Comparison of ENCODE assay signal across 1 cellular context in the genomic region with DNA sequence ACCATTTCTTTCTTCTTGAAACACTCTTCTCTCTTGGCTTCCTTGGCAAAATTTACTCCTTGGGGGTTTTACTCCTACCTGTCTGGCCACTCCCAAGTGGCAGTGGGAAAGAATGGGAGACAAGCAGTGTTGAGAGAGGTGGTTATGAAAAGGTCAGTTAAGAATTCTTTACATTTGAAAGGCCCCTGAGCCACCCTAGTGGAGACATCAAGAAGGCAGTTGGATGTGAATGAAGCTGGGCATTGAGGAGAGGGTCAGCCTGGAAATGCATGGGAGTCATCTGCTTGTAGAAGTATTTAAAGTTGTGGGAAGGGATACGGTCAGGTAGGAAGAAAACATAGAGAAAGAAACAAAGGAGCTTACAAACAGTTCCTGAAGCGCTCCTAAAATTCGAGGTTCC.
TF ChIP-seq lines count a peak whose summit lies in the region.

No MANE protein-coding gene starts in this region.

TF ChIP-seq in endothelial cell of umbilical vein, 7 proteins besides CTCF, POLR2A, EP300 and RAD21 (continued from another document):
- TF ChIP-seq, protein P1, sequence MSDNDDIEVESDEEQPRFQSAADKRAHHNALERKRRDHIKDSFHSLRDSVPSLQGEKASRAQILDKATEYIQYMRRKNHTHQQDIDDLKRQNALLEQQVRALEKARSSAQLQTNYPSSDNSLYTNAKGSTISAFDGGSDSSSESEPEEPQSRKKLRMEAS (IDR thresholded peaks at IDR 0.05; ENCODE audit: insufficient read depth, insufficient read length): no peak
